14 cellular contexts compared by ENCODE assay signal in genomic region chr15:100187677-100188076, GRCh38.
"Had no signal": no experiment of that assay in that cellular context is flagged by ENCODE, and none has a peak within 500 bp of the region (broad histone marks: within the 10 kb centered on the region; RNA-seq: fewer than 3 reads in every experiment).

No MANE protein-coding gene starts in this region.

- FAIRE-seq: small intestine had no signal

- H3K9me3 ChIP-seq: colonic mucosa, left ventricle myocardium inferior, lower lobe of right lung, psoas muscle, uterus had no signal

- H3K27ac ChIP-seq: colonic mucosa, hepatocyte, left ventricle myocardium inferior, lower lobe of right lung, parathyroid adenoma, psoas muscle, uterus had no signal

- H3K79me2 ChIP-seq: hepatocyte, parathyroid adenoma had no signal

- H3K4me1 ChIP-seq: colonic mucosa, left ventricle myocardium inferior, lower lobe of right lung, parathyroid adenoma, psoas muscle, uterus had no signal

- H3K9ac ChIP-seq: parathyroid adenoma had no signal

- H3K4me2 ChIP-seq: hepatocyte had no signal

- H3K4me3 ChIP-seq: colonic mucosa, hepatocyte, left ventricle myocardium inferior, lower lobe of right lung, psoas muscle, uterus had no signal

- H3K27me3 ChIP-seq: colonic mucosa, hepatocyte, uterus had no signal

- DNase-seq: colonic mucosa; effector CD4-positive, alpha-beta T cell; foreskin melanocyte; left ventricle myocardium inferior; lower lobe of right lung; naive B cell; retina; small intestine; stimulated activated CD4-positive, alpha-beta T cell treated with anti-CD3 and anti-CD28 coated beads, Interleukin-2, amount 100 ng/mL, for 48 hours; stimulated activated naive CD4-positive, alpha-beta T cell treated with Interleukin-2 at 50 U/mL for 16 hours; uterus had no signal

- H3K36me3 ChIP-seq: colonic mucosa, left ventricle myocardium inferior, lower lobe of right lung, uterus had no signal

- ATAC-seq: lower lobe of right lung, psoas muscle had no signal

- H2AFZ ChIP-seq: hepatocyte, parathyroid adenoma had no signal
